7 cellular contexts compared by ENCODE assay signal in the genomic region with DNA sequence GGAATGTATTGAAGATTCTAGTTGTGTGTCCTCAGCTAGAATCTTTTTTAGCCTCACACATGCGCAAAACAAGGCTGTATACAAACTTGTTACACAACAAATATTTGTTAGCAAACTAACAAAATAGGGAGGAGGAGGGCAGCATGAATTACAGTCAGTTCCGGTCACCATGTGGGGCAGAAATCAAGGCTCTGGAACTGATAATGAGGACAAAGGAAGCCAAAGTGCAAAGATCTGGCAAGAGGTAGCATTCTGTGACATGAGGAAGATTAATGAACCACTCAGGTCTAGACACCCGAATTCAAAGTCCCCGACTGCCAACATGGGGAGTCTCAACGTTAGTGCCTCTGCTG. TPM values are rescaled to one million over a fixed set of nuclear protein-coding genes. Genes with fewer than 3 reads are reported as not detected.
DNase-seq lines count a peak whose midpoint lies in the region; TF ChIP-seq lines count a peak whose summit lies in the region.

No MANE protein-coding gene starts in this region.

- peaks cover 39 to 41% (median 41%) of the 10 kb centered on the region in 4 donors for H3K36me3 ChIP-seq in stomach

- peaks cover 32 to 51% (median 36%) of the 10 kb centered on the region in 3 donors for H3K36me3 Mint-ChIP-seq in immature natural killer cell

- WGBS in stomach, 5 donors = 15 to 21% (median 16%) methylated on average over 5 of the region's 5 CpGs

- peaks cover 75 to 86% of the 10 kb centered on the region in 2 donors for H3K4me1 Mint-ChIP-seq in immature natural killer cell

- no peaks in the 10 kb centered on the region for H3K9me3 ChIP-seq in stomach

- H3K27me3 Mint-ChIP-seq in immature natural killer cell (ENCODE audit: low read depth in 3 of 3) = peaks cover 20 to 32% (median 28%) of the 10 kb centered on the region in 3 donors

- H3K4me3 ChIP-seq in HFF-Myc (replicated peaks; ENCODE audit: low read depth, low read length) (peak overlapping the region; percentile 71), WI38 (ENCODE audit: low read depth, low read length) (peak overlapping the region; percentile 76), stomach (peak overlapping the region; percentile 48 to 78 (median 68))

- no peak for TF ChIP-seq EP300 in stomach (IDR thresholded peaks at IDR 0.05)

- H3K4me1 ChIP-seq in stomach = peaks cover 38 to 77% (median 66%) of the 10 kb centered on the region in 4 donors

- peak overlapping the region; percentile 98 to 100 (median 99) for H3K4me3 Mint-ChIP-seq in immature natural killer cell

- peak overlapping the region; percentile 96 to 100 (median 99) for H3K27ac Mint-ChIP-seq in immature natural killer cell

- H3K9me3 Mint-ChIP-seq in immature natural killer cell = no peaks in the 10 kb centered on the region

- peak overlapping the region; percentile 94 to 99 (median 96) for H3K27ac ChIP-seq in stomach

- no peak for TF ChIP-seq POLR2A in stomach (IDR thresholded peaks at IDR 0.05)

- DNase-seq in HFF-Myc (ENCODE audit: extremely low read depth, low read depth) (no peak), immature natural killer cell (no peak), stomach (no peak), posterior cingulate gyrus (no peak), NCI-H1417 treated with DMSO at 0.1 percent for 48 hours (lab: John Stamatoyannopoulos, UW) (no peak)
- no peak for DNase-seq in stimulated activated CD4-positive, alpha-beta T cell treated with anti-CD3 and anti-CD28 coated beads, Interleukin-2, amount 100 ng/mL, for 24 hours

- no peaks in the 10 kb centered on the region for H3K27me3 ChIP-seq in stomach

- intact Hi-C loops in stomach (cut with DNase I; ENCODE audit: low total_unique reads) = no loop called here
- intact Hi-C loops in posterior cingulate gyrus (cut with DNase I) = loop anchor here (2.0 kb wide), 1 partner anchor 49 kb away; a partner anchor contains a TSS

- TF ChIP-seq CTCF in HFF-Myc (IDR thresholded peaks at IDR 0.05; ENCODE audit: low read depth, low read length, missing control alignments) (no peak), WI38 (IDR thresholded peaks at IDR 0.05; ENCODE audit: low read depth, low read length) (no peak), stomach (IDR thresholded peaks at IDR 0.05) (no peak)

RNA-seq across cellular contexts. Expression of a gene that starts 1.9 kb away (rescaled TPM):
- polyA plus RNA-seq in immature natural killer cell (100 to 1,000 TPM; 444 to 668 (median 473) TPM), stomach (10 to 100 TPM; 25.3 to 51.8 (median 26.4) TPM)
- 100 to 1,000 TPM; 108 to 387 (median 142) TPM for total RNA-seq in stomach

RNA-seq across cellular contexts. Expression of a gene that starts 40.1 kb away (rescaled TPM):
- polyA plus RNA-seq in immature natural killer cell (10 to 100 TPM; 16.7 to 16.9 (median 16.8) TPM), stomach (10 to 100 TPM; 15.9 to 22.5 (median 21.4) TPM)
- total RNA-seq in stomach = 10 to 100 TPM in 4 of 5 donors, under 1 TPM in 1; 0.58 to 33.0 (median 11.2) TPM

RNA-seq across cellular contexts. Expression of a gene that starts 48.1 kb away (rescaled TPM):
- 10 to 100 TPM; 13.0 to 35.5 (median 15.4) TPM for polyA plus RNA-seq in immature natural killer cell
- 100 to 1,000 TPM in 1 of 5 donors, 10 to 100 TPM in 4; 23.8 to 199 (median 41.6) TPM for total RNA-seq in stomach
- 10 to 100 TPM in 2 of 3 donors, 1 to 10 TPM in 1; 9.2 to 18.6 (median 11.0) TPM for polyA plus RNA-seq in stomach

RNA-seq across cellular contexts. Expression of a gene that starts 53.1 kb away (rescaled TPM):
- polyA plus RNA-seq in immature natural killer cell (10 to 100 TPM; 10.6 to 17.9 (median 11.2) TPM), stomach (10 to 100 TPM; 17.9 to 45.1 (median 20.8) TPM)
- total RNA-seq in stomach = 10 to 100 TPM; 21.0 to 66.1 (median 35.7) TPM

Comparison
In these comparisons a context has a peak if more than half of its experiments do, and no peak if none do; other contexts are left out.
1. RNA of a gene that starts 1.9 kb away (polyA plus RNA-seq): 444 to 668 TPM in immature natural killer cell; 25.3 to 51.8 TPM in stomach; every median in the first group is over 4 times any median in the second.
2. Peak in every context shown above with its lines, with median percentiles within 50 percentile points of each other: H3K4me3 ChIP-seq.